ENCODE assay signal across 19 cellular contexts in genomic region chr20:8740265-8740664, GRCh38.
DNase-seq lines count a peak whose midpoint lies in the region; ATAC-seq lines count a peak whose summit lies in the region.
"Had no signal": no experiment of that assay in that cellular context is flagged by ENCODE, and none has a peak within 500 bp of the region (broad histone marks: within the 10 kb centered on the region; RNA-seq: fewer than 3 reads in every experiment).

No MANE protein-coding gene starts in this region.

- DNase-seq in NCI-H1105 treated with DMSO at 0.1 percent for 48 hours (lab: John Stamatoyannopoulos, UW) (no peak), HuH-7 (ENCODE audit: low spot score) (no peak), GM19240 (ENCODE audit: insufficient read length, low spot score) (no peak), SKM-1 (lab: John Stamatoyannopoulos, UW; ENCODE audit: unreplicated experiment) (no peak)
- DNase-seq: activated CD8-positive, alpha-beta memory T cell treated with anti-CD3 and anti-CD28 coated beads, Interleukin-2, amount 50 U/mL, for 4 hours; DMS 273 treated with DMSO at 0.1 percent for 48 hours; erythroblast; hypothalamus; IMR-90; lower lobe of right lung; NCI-H146; NCI-H82; right cardiac atrium; SHP77 had no signal

- peak; percentile 84 for ATAC-seq in GM18511 (IDR thresholded peaks at IDR 0.05; ENCODE audit: unreplicated experiment)
- ATAC-seq in GM19467 (IDR thresholded peaks at IDR 0.05; ENCODE audit: unreplicated experiment), result peak; percentile 53
- peak; percentile 88 for ATAC-seq in HG02870 (IDR thresholded peaks at IDR 0.05; ENCODE audit: unreplicated experiment)
- ATAC-seq in HG03460 (IDR thresholded peaks at IDR 0.05; ENCODE audit: unreplicated experiment), result peak; percentile 69
- ATAC-seq: HCT116, lower lobe of right lung, right cardiac atrium had no signal
